ENCODE assay signal across 10 cellular contexts in genomic region chr21:42561742-42562141, GRCh38. TPM values are rescaled to one million over a fixed set of nuclear protein-coding genes. Genes with fewer than 3 reads are reported as not detected.
DNase-seq lines count a peak whose midpoint lies in the region; ATAC-seq, FAIRE-seq and TF ChIP-seq lines count a peak whose summit lies in the region.
"Had no signal": no experiment of that assay in that cellular context is flagged by ENCODE, and none has a peak within 500 bp of the region (broad histone marks: within the 10 kb centered on the region; RNA-seq: fewer than 3 reads in every experiment).

No MANE protein-coding gene starts in this region.

- no peak overlapping the region for H3K27ac ChIP-seq in kidney (ENCODE audit: low read depth in 2 of 2, low read length in 2 of 2)
- H3K27ac ChIP-seq in left ventricle myocardium inferior (replicated peaks): no peak overlapping the region

- ATAC-seq in HG02571 (IDR thresholded peaks at IDR 0.05; ENCODE audit: unreplicated experiment) (no peak), GM21528 (IDR thresholded peaks at IDR 0.05; ENCODE audit: low FRiP score, unreplicated experiment) (no peak)

- in situ Hi-C loops in Caki2 (cut with HindIII; ENCODE audit: low pct_unique_long_range_greater_than_20kb, low sequenced_read_pairs): no loop called here

- no peaks in the 10 kb centered on the region for H3K27me3 ChIP-seq in left ventricle myocardium inferior (ENCODE audit: low read depth)

- FAIRE-seq in kidney (lab: Jason Lieb, UNC): no peak
- FAIRE-seq: H1 had no signal

- DNase-seq in Caki2 (ENCODE audit: low read depth): peak; percentile 17
- DNase-seq in GM19240 (ENCODE audit: insufficient read length, low spot score): peak; percentile 26
- peak; percentile 15 for DNase-seq in NCI-H1694 (lab: John Stamatoyannopoulos, UW)
- peak; percentile 91 for DNase-seq in kidney
- DNase-seq in NCI-H446 (lab: John Stamatoyannopoulos, UW): no peak
- no peak for DNase-seq in left ventricle myocardium inferior

- H3K36me3 ChIP-seq in kidney (ENCODE audit: control insufficient read depth in 1 of 2, insufficient read depth in 2 of 2, low read length in 2 of 2) (no peaks in the 10 kb centered on the region), left ventricle myocardium inferior (peaks cover 65% of the 10 kb centered on the region)

- H3K9me3 ChIP-seq in kidney (ENCODE audit: control insufficient read depth in 1 of 2, low read length in 2 of 2) (no peaks in the 10 kb centered on the region), left ventricle myocardium inferior (replicated peaks) (no peaks in the 10 kb centered on the region)
- H3K9me3 ChIP-seq: Caco-2 had no signal

- H3K4me1 ChIP-seq in kidney (ENCODE audit: control insufficient read depth in 1 of 2, insufficient read depth in 1 of 2, low read depth in 1 of 2, low read length in 2 of 2) (peaks cover 2 to 7% of the 10 kb centered on the region in 2 donors), left ventricle myocardium inferior (no peaks in the 10 kb centered on the region)
- H3K4me1 ChIP-seq: Caco-2 had no signal

- TF ChIP-seq CTCF in kidney (IDR thresholded peaks at IDR 0.05; ENCODE audit: borderline replicate concordance, extremely low read depth, insufficient read depth): no peak
- no peak for TF ChIP-seq CTCF in left ventricle myocardium inferior (IDR thresholded peaks at IDR 0.05; ENCODE audit: borderline replicate concordance)

- H3K9ac ChIP-seq in kidney (ENCODE audit: low read length in 2 of 2): no peak overlapping the region

- intact Hi-C loops in kidney (cut with DNase I) (no loop called here), left ventricle myocardium inferior (cut with micrococcal nuclease) (no loop called here)

- no peak overlapping the region for H3K4me3 ChIP-seq in kidney (ENCODE audit: low read length in 2 of 2)
- H3K4me3 ChIP-seq in left ventricle myocardium inferior: no peak overlapping the region

RNA-seq across cellular contexts. Expression of gene SLC37A1, which starts 48.1 kb away (rescaled TPM):
- total RNA-seq in Caki2 (2014; rRNA removed; shearing (Covaris generic); ENCODE audit: low replicate concordance): 39.8 and 101 TPM in 2 replicates
- total RNA-seq in kidney (21.8 TPM), left ventricle myocardium inferior (3.8 TPM)
- 3.4 TPM for polyA plus RNA-seq in kidney (ENCODE audit: insufficient read depth, low read depth, low replicate concordance)

Comparison
In these comparisons a context has a peak if more than half of its experiments do, and no peak if none do; other contexts are left out.
1. DNase-seq: peak in Caki2 (single experiment), GM19240 (single experiment), NCI-H1694 (single experiment) and kidney (single experiment); none in NCI-H446 (0 of 2) and left ventricle myocardium inferior (single experiment).